In genomic region chr16:69330286-69331109, GRCh38 we compare ENCODE assay signal across 8 cellular contexts. TPM values are rescaled to one million over a fixed set of nuclear protein-coding genes. Genes with fewer than 3 reads are reported as not detected.
DNase-seq lines count a peak whose midpoint lies in the region; ATAC-seq and TF ChIP-seq lines count a peak whose summit lies in the region.

PDF (minus strand) TSS chr16:69330588; CDS start chr16:69330570, 18 bp downstream.

- ATAC-seq in HG03175 (IDR thresholded peaks at IDR 0.05; ENCODE audit: unreplicated experiment) (peak; percentile 91), activated B cell treated with CpG ODN at 0.5 μM for 24 hours (ENCODE audit: low read depth) (peak; percentile 96)

- no peaks in the 10 kb centered on the region for H3K36me3 ChIP-seq in smooth muscle cell (ENCODE audit: low read depth)

- H3K27me3 ChIP-seq in smooth muscle cell (ENCODE audit: low read depth): no peaks in the 10 kb centered on the region

- POLR2A ChIA-PET in activated B cell treated with CpG ODN at 0.5 μM for 24 hours (lab: Charles Lee): interaction anchor here (0.5 to 3.2 kb wide), 9 partner anchors 9 to 939 kb away, joined by 3 to 35 read pairs (median 3); partner anchors contain the start of genes COG8, NIP7, NOB1 and VPS4A

- CTCF ChIA-PET in activated B cell treated with CpG ODN at 0.5 μM for 24 hours (lab: Charles Lee): interaction anchor here (1.1 to 1.8 kb wide), 3 partner anchors 8 to 20 kb away, joined by 3 to 6 read pairs (median 5); partner anchors contain the start of gene COG8

- peak; percentile 69 for DNase-seq in AG09309 (ENCODE audit: low read depth)
- DNase-seq in NCI-H2227 treated with DMSO at 0.1 percent for 48 hours (lab: John Stamatoyannopoulos, UW): peak; percentile 72
- peak; percentile 85 for DNase-seq in activated B cell treated with CpG ODN at 0.5 μM for 24 hours
- DNase-seq in cardiac fibroblast (ENCODE audit: low read depth in 2 of 2): peak; percentile 92 to 95
- peak; percentile 98 for DNase-seq in iPS-NIHi7 (ENCODE audit: extremely low spot score)
- peak; percentile 80 for DNase-seq in smooth muscle cell (lab: John Stamatoyannopoulos, UW; ENCODE audit: unreplicated experiment)

- H3K4me2 ChIP-seq in smooth muscle cell: peak within 1 kb of the TSS; percentile 92

- H3K9me3 Mint-ChIP-seq in activated B cell treated with CpG ODN at 0.5 μM for 24 hours: no peaks in the 10 kb centered on the region

- peaks cover 36% of the 10 kb centered on the region for H3K79me2 ChIP-seq in smooth muscle cell (ENCODE audit: low read depth)

- TF ChIP-seq CTCF in AG09309 (IDR thresholded peaks at IDR 0.05; ENCODE audit: control insufficient read depth, insufficient read depth, low read depth, low read length, missing control alignments) (no peak), activated B cell treated with CpG ODN at 0.5 μM for 24 hours (IDR thresholded peaks at IDR 0.05) (no peak), cardiac fibroblast (IDR thresholded peaks at IDR 0.05; ENCODE audit: low read depth, low read length) (no peak), smooth muscle cell (IDR thresholded peaks at IDR 0.05; ENCODE audit: borderline replicate concordance, insufficient read depth, poor library complexity, severe bottlenecking) (no peak)

- H3K4me1 Mint-ChIP-seq in activated B cell treated with CpG ODN at 0.5 μM for 24 hours: peaks cover 38% of the 10 kb centered on the region

- WGBS in smooth muscle cell (ENCODE audit: low lambda C conversion rate): 2% methylated on average over 69 of the region's 93 CpGs

- H3K36me3 Mint-ChIP-seq in activated B cell treated with CpG ODN at 0.5 μM for 24 hours (ENCODE audit: low read depth): peaks cover 64% of the 10 kb centered on the region

- no peaks in the 10 kb centered on the region for H3K27me3 Mint-ChIP-seq in activated B cell treated with CpG ODN at 0.5 μM for 24 hours

- H3K27ac ChIP-seq in smooth muscle cell (ENCODE audit: low read depth): peak within 1 kb of the TSS; percentile 87

- peaks cover 3% of the 10 kb centered on the region for H3F3A ChIP-seq in smooth muscle cell (ENCODE audit: low read depth)

- TF ChIP-seq POLR2A in GM18951 (IDR thresholded peaks at IDR 0.05; ENCODE audit: extremely low read depth, insufficient read depth, insufficient read length): peak; percentile 88

- peaks cover 27% of the 10 kb centered on the region for H4K20me1 ChIP-seq in smooth muscle cell (ENCODE audit: low read depth)

- H3K4me3 ChIP-seq in AG09309 (ENCODE audit: control insufficient read depth, low read depth, low read length) (peak within 1 kb of the TSS; percentile 64), cardiac fibroblast (replicated peaks in 1 of 2; ENCODE audit: low read depth in 2 of 2, low read length in 2 of 2) (peak within 1 kb of the TSS; percentile 70 to 74), smooth muscle cell (peak within 1 kb of the TSS; percentile 82)

- peaks cover 16% of the 10 kb centered on the region for H3K4me1 ChIP-seq in smooth muscle cell (ENCODE audit: low read depth)

- no peaks in the 10 kb centered on the region for H3K9me3 ChIP-seq in smooth muscle cell (replicated peaks; ENCODE audit: low read depth)

- in situ Hi-C loops in GM18951 (cut with MboI; ENCODE audit: low sequenced_read_pairs, unreplicated experiment): no loop called here

- peak within 1 kb of the TSS; percentile 84 for H3K4me3 Mint-ChIP-seq in activated B cell treated with CpG ODN at 0.5 μM for 24 hours

- intact Hi-C loops in activated B cell treated with CpG ODN at 0.5 μM for 24 hours (cut with micrococcal nuclease): loop anchor here (1.0 kb wide), 4 partner anchors 9 to 198 kb away; partner anchors contain the start of genes CHTF8, COG8, NIP7 and UTP4

- H3K27ac Mint-ChIP-seq in activated B cell treated with CpG ODN at 0.5 μM for 24 hours: peak within 1 kb of the TSS; percentile 71

- H2AFZ ChIP-seq in smooth muscle cell (ENCODE audit: low read depth): peak within 1 kb of the TSS; percentile 62

- peak within 1 kb of the TSS; percentile 78 for H3K9ac ChIP-seq in smooth muscle cell (ENCODE audit: low read depth)

RNA-seq across cellular contexts. Expression of gene PDF, which starts in this region (rescaled TPM):
- total RNA-seq in activated B cell treated with CpG ODN at 0.5 μM for 24 hours (11.1 and 15.3 TPM in 2 replicates), smooth muscle cell (4.0 and 4.4 TPM in 2 replicates)
- 5.4 and 12.2 TPM in 2 replicates for polyA plus RNA-seq in smooth muscle cell

Comparison
In these comparisons a context has a peak if more than half of its experiments do, and no peak if none do; other contexts are left out.
1. Peak in every context shown above with its lines: DNase-seq, ATAC-seq, H3K4me3 ChIP-seq and H3K27ac ChIP-seq.